In the genomic region with DNA sequence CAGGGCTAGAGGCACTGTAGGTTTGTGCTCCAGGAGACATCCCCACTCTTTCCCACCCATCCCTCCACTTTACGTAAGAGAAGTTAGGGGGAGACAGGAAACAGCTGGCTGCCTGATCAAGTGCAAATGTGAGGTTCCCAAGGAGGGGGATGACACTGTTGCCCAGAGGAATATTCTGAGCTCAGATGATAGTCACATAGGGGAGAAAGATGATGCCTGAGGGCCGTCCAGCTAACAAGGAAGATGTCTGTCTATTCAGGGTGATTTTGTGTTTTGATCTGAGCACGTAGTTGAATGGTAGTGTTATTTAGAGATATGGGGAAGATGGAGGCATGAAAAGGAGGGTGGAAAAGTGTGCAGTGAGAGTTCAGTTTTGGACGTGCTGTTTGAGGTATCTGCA, we compare ENCODE assay signal across 8 cellular contexts. TPM values are rescaled to one million over a fixed set of nuclear protein-coding genes. Genes with fewer than 3 reads are reported as not detected.
"Had no signal": no experiment of that assay in that cellular context is flagged by ENCODE, and none has a peak within 500 bp of the region (broad histone marks: within the 10 kb centered on the region; RNA-seq: fewer than 3 reads in every experiment).

No MANE protein-coding gene starts in this region.

- H3K4me3 Mint-ChIP-seq: HFFc6, IgD-negative memory B cell had no signal

- H3K27ac Mint-ChIP-seq: HFFc6, IgD-negative memory B cell had no signal

- DNase-seq: GM23248, GOT3, H7, HFFc6 had no signal

- H3K9me3 Mint-ChIP-seq: HFFc6, IgD-negative memory B cell had no signal

- H3K4me1 Mint-ChIP-seq: IgD-negative memory B cell had no signal

RNA-seq across cellular contexts. Expression of a gene that starts 13.9 kb away (rescaled TPM):
- total RNA-seq: GM23248, H4, HepG2, HFFc6, HT1080 had no signal
